In the genomic region with DNA sequence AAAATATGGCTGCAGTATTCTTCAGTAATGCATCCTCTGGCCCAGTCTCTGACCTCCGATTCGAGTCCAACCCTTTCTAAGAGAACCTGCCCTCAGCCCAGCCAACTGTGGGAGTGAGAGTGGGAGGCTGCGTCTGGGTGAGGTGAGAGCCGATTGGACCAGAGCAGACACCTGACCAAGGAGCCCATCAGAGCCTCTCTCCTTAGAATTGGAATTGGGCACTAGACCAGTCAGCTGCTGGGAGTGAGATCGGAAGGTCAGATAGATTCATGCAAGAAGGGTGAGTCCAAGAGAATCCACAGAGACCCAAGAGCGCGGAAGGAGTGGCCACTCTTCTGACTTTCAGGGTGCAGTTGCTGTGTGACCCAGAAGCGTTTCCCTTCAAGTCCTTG, we compare ENCODE assay signal across 1 cellular context.
A peak's percentile ranks its signal among the peaks of the same experiment; 100 is the strongest.
TF ChIP-seq lines count a peak whose summit lies in the region.

No MANE protein-coding gene starts in this region.

TF ChIP-seq in HepG2, 621 proteins besides CTCF, POLR2A, EP300 and RAD21:
- TF ChIP-seq ERF (CRISPR knock-in tag; IDR thresholded peaks at IDR 0.05) (0 out of 2 replicates have a peak, but pooled peaks have one; percentile 0), IKZF4 (CRISPR knock-in tag; IDR thresholded peaks at IDR 0.05; ENCODE audit: borderline replicate concordance, low read depth, not compliant biosample characterization) (peak; percentile 32), ZNF788 (CRISPR knock-in tag; IDR thresholded peaks at IDR 0.05; ENCODE audit: borderline replicate concordance) (peak; percentile 8; the same call in 1 of the 2 replicates), TBX2 (CRISPR knock-in tag; IDR thresholded peaks at IDR 0.05; ENCODE audit: borderline replicate concordance) (0 out of 2 replicates have a peak, but pooled peaks have one; percentile 6), ZMYM4 (CRISPR knock-in tag; IDR thresholded peaks at IDR 0.05) (no peak), ZNF17 (CRISPR knock-in tag; IDR thresholded peaks at IDR 0.05) (no peak), ZNF746 (CRISPR knock-in tag; IDR thresholded peaks at IDR 0.05) (no peak), TARDBP (CRISPR knock-in tag; IDR thresholded peaks at IDR 0.05) (peak; percentile 49), FOXC1 (CRISPR knock-in tag; IDR thresholded peaks at IDR 0.05; ENCODE audit: borderline replicate concordance) (0 out of 2 replicates have a peak, but pooled peaks have one; percentile 2), ZFP36L1 (CRISPR knock-in tag; IDR thresholded peaks at IDR 0.05) (0 out of 2 replicates have a peak, but pooled peaks have one; percentile 9), ZFP37 (CRISPR knock-in tag; IDR thresholded peaks at IDR 0.05; ENCODE audit: borderline replicate concordance) (0 out of 2 replicates have a peak, but pooled peaks have one; percentile 10), ZSCAN30 (CRISPR knock-in tag; IDR thresholded peaks at IDR 0.05) (0 out of 2 replicates have a peak, but pooled peaks have one; percentile 57), MTA1 (CRISPR knock-in tag; IDR thresholded peaks at IDR 0.05; ENCODE audit: borderline replicate concordance) (no peak), BORCS8-MEF2B (CRISPR knock-in tag; IDR thresholded peaks at IDR 0.05) (0 out of 2 replicates have a peak, but pooled peaks have one; percentile 40), KLF12 (CRISPR knock-in tag; IDR thresholded peaks at IDR 0.05; ENCODE audit: borderline replicate concordance) (peak; percentile 6; the same call in 1 of the 2 replicates)
- TF ChIP-seq, protein P1, sequence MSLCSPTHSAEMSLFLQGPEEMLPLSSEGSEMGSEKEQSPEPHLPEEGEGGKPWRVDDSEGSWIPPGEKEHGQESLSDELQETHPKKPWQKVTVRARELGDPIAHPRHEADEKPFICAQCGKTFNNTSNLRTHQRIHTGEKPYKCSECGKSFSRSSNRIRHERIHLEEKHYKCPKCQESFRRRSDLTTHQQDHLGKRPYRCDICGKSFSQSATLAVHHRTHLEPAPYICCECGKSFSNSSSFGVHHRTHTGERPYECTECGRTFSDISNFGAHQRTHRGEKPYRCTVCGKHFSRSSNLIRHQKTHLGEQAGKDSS (CRISPR knock-in tag; IDR thresholded peaks at IDR 0.05; ENCODE audit: borderline replicate concordance, low read depth) = 0 out of 2 replicates have a peak, but pooled peaks have one; percentile 10
- TF ChIP-seq, protein P2, sequence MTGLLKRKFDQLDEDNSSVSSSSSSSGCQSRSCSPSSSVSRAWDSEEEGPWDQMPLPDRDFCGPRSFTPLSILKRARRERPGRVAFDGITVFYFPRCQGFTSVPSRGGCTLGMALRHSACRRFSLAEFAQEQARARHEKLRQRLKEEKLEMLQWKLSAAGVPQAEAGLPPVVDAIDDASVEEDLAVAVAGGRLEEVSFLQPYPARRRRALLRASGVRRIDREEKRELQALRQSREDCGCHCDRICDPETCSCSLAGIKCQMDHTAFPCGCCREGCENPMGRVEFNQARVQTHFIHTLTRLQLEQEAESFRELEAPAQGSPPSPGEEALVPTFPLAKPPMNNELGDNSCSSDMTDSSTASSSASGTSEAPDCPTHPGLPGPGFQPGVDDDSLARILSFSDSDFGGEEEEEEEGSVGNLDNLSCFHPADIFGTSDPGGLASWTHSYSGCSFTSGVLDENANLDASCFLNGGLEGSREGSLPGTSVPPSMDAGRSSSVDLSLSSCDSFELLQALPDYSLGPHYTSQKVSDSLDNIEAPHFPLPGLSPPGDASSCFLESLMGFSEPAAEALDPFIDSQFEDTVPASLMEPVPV (CRISPR knock-in tag; IDR thresholded peaks at IDR 0.05) = 0 out of 2 replicates have a peak, but pooled peaks have one; percentile 16
- TF ChIP-seq, protein P3, sequence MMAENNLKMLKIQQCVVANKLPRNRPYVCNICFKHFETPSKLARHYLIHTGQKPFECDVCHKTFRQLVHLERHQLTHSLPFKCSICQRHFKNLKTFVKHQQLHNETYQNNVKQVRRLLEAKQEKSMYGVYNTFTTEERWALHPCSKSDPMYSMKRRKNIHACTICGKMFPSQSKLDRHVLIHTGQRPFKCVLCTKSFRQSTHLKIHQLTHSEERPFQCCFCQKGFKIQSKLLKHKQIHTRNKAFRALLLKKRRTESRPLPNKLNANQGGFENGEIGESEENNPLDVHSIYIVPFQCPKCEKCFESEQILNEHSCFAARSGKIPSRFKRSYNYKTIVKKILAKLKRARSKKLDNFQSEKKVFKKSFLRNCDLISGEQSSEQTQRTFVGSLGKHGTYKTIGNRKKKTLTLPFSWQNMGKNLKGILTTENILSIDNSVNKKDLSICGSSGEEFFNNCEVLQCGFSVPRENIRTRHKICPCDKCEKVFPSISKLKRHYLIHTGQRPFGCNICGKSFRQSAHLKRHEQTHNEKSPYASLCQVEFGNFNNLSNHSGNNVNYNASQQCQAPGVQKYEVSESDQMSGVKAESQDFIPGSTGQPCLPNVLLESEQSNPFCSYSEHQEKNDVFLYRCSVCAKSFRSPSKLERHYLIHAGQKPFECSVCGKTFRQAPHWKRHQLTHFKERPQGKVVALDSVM (CRISPR knock-in tag; IDR thresholded peaks at IDR 0.05) = 0 out of 2 replicates have a peak, but pooled peaks have one; percentile 10
